In the genomic region with DNA sequence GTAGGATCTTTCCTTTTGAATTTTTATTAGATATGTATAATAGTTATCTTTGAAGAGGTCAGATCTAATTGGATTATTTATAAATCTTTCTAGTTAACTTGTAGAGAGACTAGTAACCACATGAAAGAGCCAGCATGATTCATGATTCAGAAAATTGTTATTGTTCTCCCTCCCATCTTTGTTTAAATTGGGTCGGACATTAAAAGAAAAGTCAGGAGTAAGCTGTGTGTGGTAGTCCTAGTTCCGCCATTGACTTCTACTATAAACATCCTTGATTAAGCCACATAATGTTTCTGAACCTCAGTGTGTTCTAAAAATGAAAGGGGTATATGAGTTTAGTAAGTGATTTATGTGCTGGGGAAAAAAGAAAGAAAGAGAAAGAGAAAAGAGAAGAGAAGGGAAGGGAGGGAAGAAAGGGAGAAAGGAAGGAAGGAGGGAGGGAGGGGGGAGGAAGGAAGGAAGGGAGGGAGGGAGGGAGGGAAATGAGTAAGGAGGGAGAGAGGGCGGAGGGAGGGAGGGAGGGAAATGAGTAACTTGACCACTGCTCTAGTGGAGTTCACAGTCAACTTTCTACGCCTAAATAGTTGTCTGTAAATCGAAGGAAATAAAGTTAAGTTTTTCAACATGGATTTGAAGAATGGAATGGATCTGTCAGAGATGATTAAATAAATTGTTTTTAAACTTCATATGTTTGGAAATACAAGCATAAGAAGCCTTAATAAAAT, we compare ENCODE assay signal across 9 cellular contexts. TPM values are rescaled to one million over a fixed set of nuclear protein-coding genes. Genes with fewer than 3 reads are reported as not detected.
DNase-seq lines count a peak whose midpoint lies in the region; ATAC-seq and TF ChIP-seq lines count a peak whose summit lies in the region.
"Had no signal": no experiment of that assay in that cellular context is flagged by ENCODE, and none has a peak within 500 bp of the region (broad histone marks: within the 10 kb centered on the region; RNA-seq: fewer than 3 reads in every experiment).

No MANE protein-coding gene starts in this region.

- H3F3A ChIP-seq in PC-9 (ENCODE audit: insufficient read depth, low read depth), result no peaks in the 10 kb centered on the region; the same call in 1 of the 2 replicates

- in situ Hi-C loops in ACHN (cut with HindIII; ENCODE audit: low pct_ligation_motif_present, low pct_unique_long_range_greater_than_20kb, low sequenced_read_pairs), result no loop called here

- ATAC-seq in HG02884 (IDR thresholded peaks at IDR 0.05; ENCODE audit: unreplicated experiment), result no peak

- 0 out of 2 replicates have a peak, but pooled peaks cover 3% of the 10 kb centered on the region for H4K20me1 ChIP-seq in PC-9 (ENCODE audit: insufficient read depth)

- no peaks in the 10 kb centered on the region for H3K9me2 ChIP-seq in PC-9 (ENCODE audit: insufficient read depth)

- H2AFZ ChIP-seq in PC-9, result no peak overlapping the region

- peaks cover 15% of the 10 kb centered on the region; the same call in 1 of the 2 replicates for H3K79me2 ChIP-seq in PC-9 (ENCODE audit: low read depth)

- H3K4me2 ChIP-seq in PC-9, result no peak overlapping the region

- intact Hi-C loops in PC-9 (cut with micrococcal nuclease; ENCODE audit: unreplicated experiment), result no loop called here

- H3K27ac ChIP-seq in epithelial cell of prostate (peak overlapping the region; percentile 81), muscle layer of duodenum (ENCODE audit: low read length) (peak overlapping the region; percentile 68), PC-9 (no peak overlapping the region)

- DNase-seq in ACHN (peak; percentile 20), SW480 (ENCODE audit: low spot score) (peak; percentile 92), epithelial cell of prostate (ENCODE audit: low read depth, low spot score) (no peak), NCI-H526 treated with DMSO at 0.1 percent for 48 hours (lab: John Stamatoyannopoulos, UW) (no peak), PC-9 (no peak), BE2C (no peak)
- DNase-seq: effector memory CD4-positive, alpha-beta T cell had no signal

- no TSS peak for BruUV-seq in PC-9 (replicated peaks; lab: Mats Ljungman, UMichigan)

- H3K9me3 ChIP-seq in muscle layer of duodenum (ENCODE audit: control insufficient read depth in 1 of 2, low read length in 2 of 2) (no peaks in the 10 kb centered on the region), PC-9 (ENCODE audit: insufficient read depth, low read depth) (no peaks in the 10 kb centered on the region), BE2C (no peaks in the 10 kb centered on the region)

- POLR2A ChIA-PET in PC-9 (lab: Charles Lee; ENCODE audit: unreplicated experiment), result interaction anchor here (0.6 kb wide), 1 partner anchor 13 kb away, joined by 3 read pairs; no protein-coding TSS in a partner anchor

- no peak overlapping the region for H3K4me3 ChIP-seq in muscle layer of duodenum (ENCODE audit: low read depth in 1 of 2, low read length in 2 of 2)
- H3K4me3 ChIP-seq in PC-9, result no peak overlapping the region
- H3K4me3 ChIP-seq in BE2C (ENCODE audit: low read depth, low read length), result no peak overlapping the region

- H3K4me1 ChIP-seq in muscle layer of duodenum (ENCODE audit: control insufficient read depth in 1 of 2, insufficient read depth in 2 of 2, low read length in 2 of 2) (peaks cover 6 to 30% of the 10 kb centered on the region in 2 donors), PC-9 (replicated peaks; ENCODE audit: insufficient read depth) (no peaks in the 10 kb centered on the region), BE2C (peaks cover 42% of the 10 kb centered on the region)

- CTCF ChIA-PET in PC-9 (lab: Charles Lee), result no interaction called here

- no peak for TF ChIP-seq CTCF in PC-9 (conservative IDR thresholded peaks at IDR 0.05)
- TF ChIP-seq CTCF in BE2C (IDR thresholded peaks at IDR 0.05; ENCODE audit: low read depth, low read length), result no peak

- peaks cover 0 to 6% of the 10 kb centered on the region in 2 donors for H3K36me3 ChIP-seq in muscle layer of duodenum (ENCODE audit: control insufficient read depth in 1 of 2, insufficient read depth in 2 of 2, low read length in 2 of 2)
- H3K36me3 ChIP-seq in PC-9 (ENCODE audit: low read depth), result peaks cover 5% of the 10 kb centered on the region
- no peaks in the 10 kb centered on the region for H3K36me3 ChIP-seq in BE2C

- H3K27me3 ChIP-seq in muscle layer of duodenum (ENCODE audit: low read depth, low read length), result no peaks in the 10 kb centered on the region
- no peaks in the 10 kb centered on the region for H3K27me3 ChIP-seq in PC-9 (ENCODE audit: insufficient read depth, low read depth)
- H3K27me3 ChIP-seq in BE2C, result no peaks in the 10 kb centered on the region

RNA-seq across cellular contexts. Expression of a gene that starts 32.9 kb away (rescaled TPM):
- total RNA-seq in PC-9 (2021), result 16.2 and 16.6 TPM in 2 replicates
- polyA plus RNA-seq in BE2C (2012; ENCODE audit: insufficient read depth, insufficient read length, low read depth), result 9.6 TPM

Comparison
In these comparisons a context has a peak if more than half of its experiments do, and no peak if none do; other contexts are left out.
1. DNase-seq: peak in ACHN (single experiment) and SW480 (single experiment); none in epithelial cell of prostate (single experiment), NCI-H526 treated with DMSO at 0.1 percent for 48 hours (single experiment), PC-9 (0 of 2) and BE2C (single experiment).